Comparison of ENCODE assay signal across 11 cellular contexts in the genomic region with DNA sequence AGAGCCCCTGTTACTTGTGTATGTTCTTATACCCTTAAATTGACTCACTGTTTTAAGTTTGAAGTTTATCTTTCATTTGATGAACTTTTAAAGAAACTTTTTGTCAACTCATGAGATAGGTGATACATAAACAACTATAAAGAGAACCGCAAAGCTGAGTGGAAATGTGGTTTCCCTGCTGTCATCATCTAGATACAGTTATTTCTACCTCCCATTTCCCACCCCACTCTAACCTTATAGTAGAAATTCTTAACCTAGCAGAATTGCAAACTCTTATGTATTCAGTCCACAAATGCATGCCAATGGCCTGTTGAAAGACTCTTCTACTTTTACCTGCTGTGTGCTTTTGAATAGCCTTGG. TPM values are rescaled to one million over a fixed set of nuclear protein-coding genes. Genes with fewer than 3 reads are reported as not detected.
DNase-seq lines count a peak whose midpoint lies in the region; ATAC-seq and TF ChIP-seq lines count a peak whose summit lies in the region.
"Had no signal": no experiment of that assay in that cellular context is flagged by ENCODE, and none has a peak within 500 bp of the region (broad histone marks: within the 10 kb centered on the region; RNA-seq: fewer than 3 reads in every experiment).

No MANE protein-coding gene starts in this region.

- H3K27ac Mint-ChIP-seq in CD8-positive, alpha-beta memory T cell = peak overlapping the region; percentile 78 to 95 (median 87)
- peak overlapping the region; percentile 86 to 89 for H3K27ac Mint-ChIP-seq in natural killer cell treated with Interleukin-12 subunit alpha and Interleukin-12 subunit beta and Interleukin-15 and Interleukin-18, amount 100 ng/mL, for 72 hours

- peak; percentile 12 to 74 (median 61) for DNase-seq in CD8-positive, alpha-beta memory T cell
- DNase-seq in M059J (ENCODE audit: low read depth) (peak; percentile 58), astrocyte of the spinal cord (ENCODE audit: low read depth, low spot score) (no peak), NCI-H510A treated with DMSO at 0.1 percent for 48 hours (lab: John Stamatoyannopoulos, UW) (no peak), vagina (ENCODE audit: extremely low spot score in 2 of 2) (no peak), cerebellar nuclear complex (lab: John Stamatoyannopoulos, UW) (no peak)
- no peak for DNase-seq in natural killer cell treated with Interleukin-12 subunit alpha and Interleukin-12 subunit beta and Interleukin-15 and Interleukin-18, amount 100 ng/mL, for 72 hours (ENCODE audit: low spot score)
- DNase-seq: activated effector memory CD4-positive, alpha-beta T cell treated with anti-CD3 and anti-CD28 coated beads, Interleukin-2, amount 50 U/mL, for 16 hours; islet precursor cell; NCI-H526 treated with DMSO at 0.1 percent for 48 hours had no signal

- H3K27ac ChIP-seq in CD8-positive, alpha-beta memory T cell (ENCODE audit: low read depth, low read length) = peak overlapping the region; percentile 95
- no peak overlapping the region for H3K27ac ChIP-seq in vagina

- no peaks in the 10 kb centered on the region for H3K9me3 Mint-ChIP-seq in CD8-positive, alpha-beta memory T cell
- H3K9me3 Mint-ChIP-seq in natural killer cell treated with Interleukin-12 subunit alpha and Interleukin-12 subunit beta and Interleukin-15 and Interleukin-18, amount 100 ng/mL, for 72 hours = no peaks in the 10 kb centered on the region

- POLR2A ChIA-PET in CD8-positive, alpha-beta memory T cell (lab: Charles Lee) = interaction anchor here (0.7 to 4.3 kb wide), 4 partner anchors 122 to 141 kb away, joined by 3 to 30 read pairs (median 3); a partner anchor contains a TSS

- no peak overlapping the region for H3K4me3 ChIP-seq in CD8-positive, alpha-beta memory T cell (ENCODE audit: low read length)
- H3K4me3 ChIP-seq in astrocyte of the spinal cord (ENCODE audit: low read depth, low read length) = peak overlapping the region; percentile 84
- peak overlapping the region in 1 of 2 donors; percentile 91 for H3K4me3 ChIP-seq in vagina

- TF ChIP-seq CTCF in astrocyte of the spinal cord (IDR thresholded peaks at IDR 0.05; ENCODE audit: low read depth, low read length) (no peak), vagina (IDR thresholded peaks at IDR 0.05) (no peak)

- peaks cover 69 to 72% (median 71%) of the 10 kb centered on the region in 3 donors for H3K4me1 Mint-ChIP-seq in CD8-positive, alpha-beta memory T cell
- H3K4me1 Mint-ChIP-seq in natural killer cell treated with Interleukin-12 subunit alpha and Interleukin-12 subunit beta and Interleukin-15 and Interleukin-18, amount 100 ng/mL, for 72 hours (ENCODE audit: low read depth in 2 of 2) = peaks cover 61 to 71% of the 10 kb centered on the region in 2 donors

- in situ Hi-C loops in astrocyte of the spinal cord (cut with HindIII; ENCODE audit: low sequenced_read_pairs) = loop anchor here (25.0 kb wide), 1 partner anchor 410 kb away; no protein-coding TSS in a partner anchor

- peaks cover 22% of the 10 kb centered on the region for H3K36me3 ChIP-seq in CD8-positive, alpha-beta memory T cell (ENCODE audit: insufficient read depth, low read length)
- peaks cover 0 to 26% of the 10 kb centered on the region in 2 donors for H3K36me3 ChIP-seq in vagina

- H3K27me3 ChIP-seq in CD8-positive, alpha-beta memory T cell (ENCODE audit: insufficient read depth, low read length, poor library complexity, severe bottlenecking) = no peaks in the 10 kb centered on the region
- H3K27me3 ChIP-seq in vagina = no peaks in the 10 kb centered on the region

- peaks cover 10 to 64% (median 27%) of the 10 kb centered on the region in 3 donors for H3K36me3 Mint-ChIP-seq in CD8-positive, alpha-beta memory T cell
- peaks cover 37% of the 10 kb centered on the region for H3K36me3 Mint-ChIP-seq in natural killer cell treated with Interleukin-12 subunit alpha and Interleukin-12 subunit beta and Interleukin-15 and Interleukin-18, amount 100 ng/mL, for 72 hours

- H3K9me3 ChIP-seq in CD8-positive, alpha-beta memory T cell (ENCODE audit: low read length) = no peaks in the 10 kb centered on the region
- no peaks in the 10 kb centered on the region for H3K9me3 ChIP-seq in vagina

- no peak for ATAC-seq in natural killer cell treated with Interleukin-12 subunit alpha and Interleukin-12 subunit beta and Interleukin-15 and Interleukin-18, amount 100 ng/mL, for 72 hours
- ATAC-seq in HG02610 (IDR thresholded peaks at IDR 0.05; ENCODE audit: unreplicated experiment) = no peak

- no peak for TF ChIP-seq POLR2A in vagina (IDR thresholded peaks at IDR 0.05)

- intact Hi-C loops in vagina (cut with DNase I) = loop anchor here (5.0 to 10.0 kb wide), 2 partner anchors 148 to 450 kb away; a partner anchor contains a TSS

- H3K27me3 Mint-ChIP-seq in CD8-positive, alpha-beta memory T cell = no peaks in the 10 kb centered on the region
- no peaks in the 10 kb centered on the region for H3K27me3 Mint-ChIP-seq in natural killer cell treated with Interleukin-12 subunit alpha and Interleukin-12 subunit beta and Interleukin-15 and Interleukin-18, amount 100 ng/mL, for 72 hours

- peak overlapping the region; percentile 90 to 98 (median 97) for H3K4me3 Mint-ChIP-seq in CD8-positive, alpha-beta memory T cell
- peak overlapping the region; percentile 90 for H3K4me3 Mint-ChIP-seq in natural killer cell treated with Interleukin-12 subunit alpha and Interleukin-12 subunit beta and Interleukin-15 and Interleukin-18, amount 100 ng/mL, for 72 hours

- CTCF ChIA-PET in CD8-positive, alpha-beta memory T cell (lab: Charles Lee) = interaction anchor here (1.1 to 5.5 kb wide), 6 partner anchors 140 to 460 kb away, joined by 3 to 33 read pairs (median 6); no protein-coding TSS in a partner anchor

- H3K4me1 ChIP-seq in CD8-positive, alpha-beta memory T cell (ENCODE audit: insufficient read depth, low read length) = peaks cover 62% of the 10 kb centered on the region
- H3K4me1 ChIP-seq in vagina = peaks cover 53% of the 10 kb centered on the region

RNA-seq across cellular contexts. Expression of a gene that starts 2.7 kb away (rescaled TPM):
- total RNA-seq in CD8-positive, alpha-beta memory T cell = 10 to 100 TPM; 36.0 to 37.0 TPM
- polyA plus RNA-seq in CD8-positive, alpha-beta memory T cell = 19.8 TPM
- 89.0 and 110 TPM in 2 replicates for total RNA-seq in M059J (2014; rRNA removed; shearing (Covaris generic))
- 10 to 100 TPM; 35.9 to 38.0 TPM for total RNA-seq in natural killer cell treated with Interleukin-12 subunit alpha and Interleukin-12 subunit beta and Interleukin-15 and Interleukin-18, amount 100 ng/mL, for 72 hours
- 44.0 TPM for total RNA-seq in vagina

Comparison
In these comparisons a context has a peak if more than half of its experiments do, and no peak if none do; other contexts are left out.
1. DNase-seq: peak in CD8-positive, alpha-beta memory T cell (5 of 5) and M059J (single experiment); none in astrocyte of the spinal cord (single experiment), natural killer cell treated with Interleukin-12 subunit alpha and Interleukin-12 subunit beta and Interleukin-15 and Interleukin-18, amount 100 ng/mL, for 72 hours (single experiment), NCI-H510A treated with DMSO at 0.1 percent for 48 hours (single experiment), vagina (0 of 2) and cerebellar nuclear complex (0 of 2).